In genomic region chr4:139534287-139534950, GRCh38 we compare ENCODE assay signal across 23 cellular contexts. TPM values are rescaled to one million over a fixed set of nuclear protein-coding genes. Genes with fewer than 3 reads are reported as not detected.
A peak's percentile ranks its signal among the peaks of the same experiment; 100 is the strongest.
DNase-seq lines count a peak whose midpoint lies in the region; ATAC-seq and TF ChIP-seq lines count a peak whose summit lies in the region.
"Had no signal": no experiment of that assay in that cellular context is flagged by ENCODE, and none has a peak within 500 bp of the region (broad histone marks: within the 10 kb centered on the region; RNA-seq: fewer than 3 reads in every experiment).

No MANE protein-coding gene starts in this region.

- no peaks in the 10 kb centered on the region for H3K36me3 ChIP-seq in body of pancreas (replicated peaks in 1 of 2; ENCODE audit: insufficient read depth in 1 of 2, low read depth in 2 of 2)
- no peaks in the 10 kb centered on the region for H3K36me3 ChIP-seq in gastrocnemius medialis
- H3K36me3 ChIP-seq in adrenal gland (replicated peaks in 1 of 2): no peaks in the 10 kb centered on the region

- in situ Hi-C loops in gastrocnemius medialis (cut with MboI; ENCODE audit: low sequenced_read_pairs in 4 of 4): no loop called here

- TF ChIP-seq POLR2A in body of pancreas (IDR thresholded peaks at IDR 0.05) (no peak), gastrocnemius medialis (IDR thresholded peaks at IDR 0.05) (no peak), adrenal gland (IDR thresholded peaks at IDR 0.05) (no peak)

- H3K9me3 ChIP-seq in body of pancreas: no peaks in the 10 kb centered on the region
- H3K9me3 ChIP-seq in gastrocnemius medialis: no peaks in the 10 kb centered on the region
- no peaks in the 10 kb centered on the region for H3K9me3 ChIP-seq in adrenal gland (replicated peaks in 1 of 3)
- H3K9me3 ChIP-seq: MG63 had no signal

- intact Hi-C loops in body of pancreas (cut with DNase I) (no loop called here), gastrocnemius medialis (cut with DNase I; ENCODE audit: low total_unique reads) (no loop called here), adrenal gland (cut with DNase I) (no loop called here)

- 62 to 69% methylated on average over 9 of the region's 9 CpGs for WGBS in body of pancreas, 2 donors
- 94 to 98% (median 96%) methylated on average over 9 of the region's 9 CpGs for whole genome bisulfite sequencing in adrenal gland, 4 donors

- ATAC-seq in body of pancreas: peak; percentile 47
- ATAC-seq in gastrocnemius medialis: no peak
- ATAC-seq in HG03095 (IDR thresholded peaks at IDR 0.05; ENCODE audit: unreplicated experiment): no peak
- ATAC-seq: HCT116, SK-N-SH treated with all-trans-retinoic acid at 6 μM for 48 hours had no signal

- H3K4me1 ChIP-seq in body of pancreas (peaks cover 23% of the 10 kb centered on the region), gastrocnemius medialis (peaks cover 47 to 53% of the 10 kb centered on the region in 2 donors), adrenal gland (replicated peaks in 1 of 2) (no peaks in the 10 kb centered on the region)

- DNase-seq in NCI-H1417 treated with DMSO at 0.1 percent for 48 hours (lab: John Stamatoyannopoulos, UW) (peak; percentile 50), body of pancreas (peak in 3 of 4 donors; percentile 22 to 59 (median 50)), gastrocnemius medialis (no peak), hepatic stellate cell (ENCODE audit: low spot score) (no peak), adrenal gland (no peak)
- DNase-seq in activated CD4-positive, alpha-beta T cell treated with anti-CD3 and anti-CD28 coated beads for 48 hours: no peak
- DNase-seq: CD8-positive, alpha-beta memory T cell; DMS 273 treated with DMSO at 0.1 percent for 48 hours; GF-D8; KBM-7; MG63; NCI-H1105 treated with DMSO at 0.1 percent for 48 hours; NCI-H187; NCI-H2081 treated with DMSO at 0.1 percent for 48 hours; NCI-H2171 treated with DMSO at 0.1 percent for 48 hours; NCI-H345; NCI-H748 treated with DMSO at 0.1 percent for 48 hours; NK-92 treated with Interleukin-12 subunit alpha and Interleukin-12 subunit beta, amount 100 ng/mL, for 24 hours; PC-3 had no signal

- H3K27me3 ChIP-seq in body of pancreas (no peaks in the 10 kb centered on the region), gastrocnemius medialis (no peaks in the 10 kb centered on the region), adrenal gland (no peaks in the 10 kb centered on the region)
- H3K27me3 ChIP-seq: MG63 had no signal

- H3K27ac ChIP-seq in C4-2B (peak overlapping the region; percentile 93), body of pancreas (peak overlapping the region; percentile 9 to 64 (median 30)), gastrocnemius medialis (peak overlapping the region; percentile 74 to 92 (median 84)), adrenal gland (no peak overlapping the region)

- H3K4me3 ChIP-seq in body of pancreas (no peak overlapping the region), gastrocnemius medialis (no peak overlapping the region), adrenal gland (no peak overlapping the region)
- H3K4me3 ChIP-seq: MG63 had no signal

- no peak for TF ChIP-seq CTCF in C4-2B (conservative IDR thresholded peaks at IDR 0.05)
- TF ChIP-seq CTCF in body of pancreas (IDR thresholded peaks at IDR 0.05): no peak
- TF ChIP-seq CTCF in gastrocnemius medialis (IDR thresholded peaks at IDR 0.05 in 4 of 5, conservative IDR thresholded peaks at IDR 0.05 in 1 of 5): no peak
- no peak for TF ChIP-seq CTCF in adrenal gland (IDR thresholded peaks at IDR 0.05)

RNA-seq across cellular contexts. Expression of gene SETD7, which starts 21.6 kb away (rescaled TPM):
- total RNA-seq in body of pancreas: 10 to 100 TPM; 21.8 to 34.8 TPM
- 100 to 1,000 TPM in 3 of 4 donors, 10 to 100 TPM in 1; 73.1 to 134 (median 113) TPM for total RNA-seq in gastrocnemius medialis
- total RNA-seq in adrenal gland: 10 to 100 TPM; 36.6 to 49.1 (median 43.9) TPM
- 10 to 100 TPM in 2 of 3 donors, 1 to 10 TPM in 1; 7.4 to 48.5 (median 10.9) TPM for polyA plus RNA-seq in adrenal gland

Comparison
In these comparisons a context has a peak if more than half of its experiments do, and no peak if none do; other contexts are left out.
1. H3K27ac ChIP-seq: peak in C4-2B (single experiment), body of pancreas (4 of 4) and gastrocnemius medialis (4 of 4); none in adrenal gland (0 of 5).
2. DNase-seq: peak in NCI-H1417 treated with DMSO at 0.1 percent for 48 hours (single experiment) and body of pancreas (3 of 4); none in gastrocnemius medialis (0 of 2), hepatic stellate cell (single experiment), adrenal gland (0 of 7) and activated CD4-positive, alpha-beta T cell treated with anti-CD3 and anti-CD28 coated beads for 48 hours (single experiment).